8 cellular contexts compared by ENCODE assay signal in the genomic region with DNA sequence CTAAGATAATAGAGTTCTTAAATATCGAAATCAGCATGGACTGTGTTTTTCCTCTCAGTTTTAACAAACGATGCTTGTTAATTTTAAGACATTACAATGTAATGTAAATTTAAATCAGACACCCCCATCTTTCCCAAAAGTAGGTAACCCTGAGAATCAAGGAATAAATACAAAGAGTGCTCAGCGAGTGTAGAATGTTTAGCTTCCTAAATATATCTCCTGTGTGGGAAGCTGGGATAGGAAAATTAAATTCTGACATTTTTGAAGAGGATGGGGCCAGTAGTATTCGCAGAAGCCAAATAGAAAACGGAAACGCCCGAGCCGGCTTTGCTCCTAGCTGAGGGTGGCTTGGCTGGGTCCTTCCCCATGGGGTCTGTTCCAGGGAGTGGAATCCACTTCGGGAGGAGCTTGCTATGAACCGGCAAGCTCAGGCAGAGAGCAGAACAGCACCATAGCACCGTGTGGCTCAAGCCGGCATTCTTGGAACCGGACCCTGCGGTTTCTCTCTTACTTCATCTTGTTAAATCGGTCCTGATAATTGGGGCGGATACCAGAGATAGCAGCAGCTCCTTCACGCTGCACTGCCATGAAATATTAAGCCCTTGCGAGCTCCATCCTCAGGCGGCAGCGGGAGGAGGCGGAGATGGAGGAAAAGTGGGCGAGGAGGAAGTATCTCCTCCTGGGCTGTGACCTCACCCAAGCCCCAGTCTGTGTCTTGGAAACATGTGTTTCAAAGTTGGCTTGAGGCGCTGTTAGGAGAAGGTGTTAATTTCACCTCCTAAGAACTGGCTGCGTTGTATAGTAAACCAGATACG. TPM values are rescaled to one million over a fixed set of nuclear protein-coding genes. Genes with fewer than 3 reads are reported as not detected.
A peak's percentile ranks its signal among the peaks of the same experiment; 100 is the strongest.
DNase-seq lines count a peak whose midpoint lies in the region; ATAC-seq and TF ChIP-seq lines count a peak whose summit lies in the region.

No MANE protein-coding gene starts in this region.

- H3K4me1 ChIP-seq in HUES48 (ENCODE audit: control insufficient read depth, insufficient read depth, low read length) (no peaks in the 10 kb centered on the region), BE2C (no peaks in the 10 kb centered on the region)

- peak; percentile 20 for ATAC-seq in left lobe of liver
- no peak for ATAC-seq in GM18907 (IDR thresholded peaks at IDR 0.05; ENCODE audit: unreplicated experiment)
- no peak for ATAC-seq in HG02970 (IDR thresholded peaks at IDR 0.05; ENCODE audit: low FRiP score, unreplicated experiment)

- H3K9ac ChIP-seq in HUES48 (ENCODE audit: low read depth, low read length): no peak overlapping the region

- H3K27ac ChIP-seq in HUES48 (ENCODE audit: low read depth, low read length): no peak overlapping the region

- TF ChIP-seq CTCF in BE2C (IDR thresholded peaks at IDR 0.05; ENCODE audit: low read depth, low read length): no peak

- DNase-seq in dermis blood vessel endothelial cell (peak; percentile 44), left lobe of liver (ENCODE audit: low spot score) (no peak), stromal cell of bone marrow (ENCODE audit: low read depth) (peak; percentile 35), BE2C (no peak)
- DNase-seq in effector CD8-positive, alpha-beta T cell (lab: John Stamatoyannopoulos, UW): no peak

- H3K36me3 ChIP-seq in HUES48 (ENCODE audit: control insufficient read depth, insufficient read depth, low read length) (no peaks in the 10 kb centered on the region), BE2C (no peaks in the 10 kb centered on the region)

- H3K9me3 ChIP-seq in HUES48 (ENCODE audit: control insufficient read depth, insufficient read depth, low read length) (no peaks in the 10 kb centered on the region), BE2C (no peaks in the 10 kb centered on the region)

- no peaks in the 10 kb centered on the region for H3K27me3 ChIP-seq in HUES48 (ENCODE audit: control insufficient read depth, insufficient read depth, low read length)
- H3K27me3 ChIP-seq in BE2C: peaks cover 34% of the 10 kb centered on the region

- H3K4me3 ChIP-seq in HUES48 (ENCODE audit: low read depth, low read length) (peak overlapping the region; percentile 39; the same call in 1 of the 2 replicates), BE2C (ENCODE audit: low read depth, low read length) (no peak overlapping the region)

RNA-seq across cellular contexts. Expression of gene MAP3K7CL, which starts 24.9 kb away (rescaled TPM):
- total RNA-seq in dermis blood vessel endothelial cell (2.2 and 3.7 TPM in 2 replicates), left lobe of liver (3.8 TPM)
- polyA plus RNA-seq in BE2C (2012; ENCODE audit: insufficient read depth, insufficient read length, low read depth): 0.39 TPM

Comparison
In these comparisons a context has a peak if more than half of its experiments do, and no peak if none do; other contexts are left out.
1. DNase-seq: peak in dermis blood vessel endothelial cell (single experiment) and stromal cell of bone marrow (single experiment); none in left lobe of liver (single experiment), effector CD8-positive, alpha-beta T cell (single experiment) and BE2C (single experiment).